Comparison of ENCODE assay signal across 18 cellular contexts in the genomic region with DNA sequence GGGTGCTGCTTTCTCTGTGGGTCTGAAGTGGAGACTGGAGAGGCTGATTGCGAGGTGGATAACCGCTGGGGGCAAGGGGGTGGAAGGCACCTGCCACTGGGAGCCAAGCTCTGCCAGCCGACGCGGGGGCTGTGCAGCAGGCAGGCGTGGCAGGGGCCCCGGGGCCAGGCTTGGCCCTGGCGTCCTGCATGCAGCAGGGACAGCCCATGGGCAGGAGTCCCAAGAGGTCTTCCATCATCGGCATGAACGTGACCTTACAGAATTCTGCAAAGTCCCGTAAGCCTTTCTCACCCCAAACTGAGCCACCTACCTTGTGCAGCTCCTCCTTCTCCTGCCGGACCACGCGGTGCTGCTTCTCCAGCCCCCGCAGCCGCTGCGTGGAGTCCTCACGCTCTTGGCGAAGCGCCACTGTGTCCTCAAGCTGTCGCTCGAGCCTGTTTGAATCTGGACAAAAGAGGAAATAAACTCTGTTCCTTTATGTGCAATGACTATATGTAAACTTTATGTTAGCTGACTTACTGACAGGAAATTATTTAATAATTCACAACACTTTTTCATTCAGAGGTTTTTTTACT.
"Had no signal": no experiment of that assay in that cellular context is flagged by ENCODE, and none has a peak within 500 bp of the region (broad histone marks: within the 10 kb centered on the region; RNA-seq: fewer than 3 reads in every experiment).

No MANE protein-coding gene starts in this region.

- H3K36me3 Mint-ChIP-seq: activated CD4-positive, alpha-beta memory T cell treated with anti-CD3 and anti-CD28 coated beads for 36 hours; activated naive CD4-positive, alpha-beta T cell treated with anti-CD3 and anti-CD28 coated beads, Interleukin-2, amount 50 U/mL, for 72 hours had no signal

- H3K9me3 Mint-ChIP-seq: activated CD4-positive, alpha-beta memory T cell treated with anti-CD3 and anti-CD28 coated beads for 36 hours; activated naive CD4-positive, alpha-beta T cell treated with anti-CD3 and anti-CD28 coated beads, Interleukin-2, amount 50 U/mL, for 72 hours; stimulated activated naive CD8-positive, alpha-beta T cell treated with anti-CD3 and anti-CD28 coated beads, Interleukin-15, Interleukin-2, amounts not matched to agents 100 ng/mL and 50 ng/mL, for 24 hours had no signal

- H3K27me3 Mint-ChIP-seq: activated CD4-positive, alpha-beta memory T cell treated with anti-CD3 and anti-CD28 coated beads for 36 hours; stimulated activated naive CD8-positive, alpha-beta T cell treated with anti-CD3 and anti-CD28 coated beads, Interleukin-15, Interleukin-2, amounts not matched to agents 100 ng/mL and 50 ng/mL, for 24 hours had no signal

- DNase-seq: activated CD4-positive, alpha-beta memory T cell treated with anti-CD3 and anti-CD28 coated beads for 36 hours; activated gamma-delta T cell; activated T-cell treated with anti-CD3 and anti-CD28 coated beads, Interleukin-2, amount 50 U/mL, for 48 hours; amniotic stem cell; body of pancreas; islet precursor cell; midbrain; right lobe of liver; T1000; trophoblast cell; WERI-Rb-1 had no signal

- H3K4me1 ChIP-seq: body of pancreas, esophagus muscularis mucosa, right lobe of liver, suprapubic skin had no signal

- H3K4me2 ChIP-seq: hepatocyte had no signal

- ATAC-seq: body of pancreas had no signal

- H3K9me3 ChIP-seq: body of pancreas, esophagus muscularis mucosa, right lobe of liver, suprapubic skin had no signal

- H2AFZ ChIP-seq: hepatocyte had no signal

- H3K4me3 Mint-ChIP-seq: activated CD4-positive, alpha-beta memory T cell treated with anti-CD3 and anti-CD28 coated beads for 36 hours; stimulated activated naive CD8-positive, alpha-beta T cell treated with anti-CD3 and anti-CD28 coated beads, Interleukin-15, Interleukin-2, amounts not matched to agents 100 ng/mL and 50 ng/mL, for 24 hours had no signal

- H3K27me3 ChIP-seq: body of pancreas, esophagus muscularis mucosa, hepatocyte, right lobe of liver, suprapubic skin had no signal

- H3K79me2 ChIP-seq: hepatocyte had no signal

- H3K27ac Mint-ChIP-seq: activated CD4-positive, alpha-beta memory T cell treated with anti-CD3 and anti-CD28 coated beads for 36 hours; activated naive CD4-positive, alpha-beta T cell treated with anti-CD3 and anti-CD28 coated beads, Interleukin-2, amount 50 U/mL, for 72 hours had no signal

- H3K27ac ChIP-seq: body of pancreas, coronary artery, esophagus muscularis mucosa, hepatocyte, right lobe of liver, suprapubic skin, WERI-Rb-1 had no signal

- H3K4me3 ChIP-seq: body of pancreas, coronary artery, esophagus muscularis mucosa, hepatocyte, lung, right lobe of liver, suprapubic skin had no signal
